In genomic region chr14:90788031-90788430, GRCh38 we compare ENCODE assay signal across 1 cellular context.
TF ChIP-seq lines count a peak whose summit lies in the region.

No MANE protein-coding gene starts in this region.

TF ChIP-seq in K562, 482 proteins besides CTCF, POLR2A, EP300 and RAD21:
- TF ChIP-seq ZNF398 (CRISPR knock-in tag; IDR thresholded peaks at IDR 0.05) (no peak), CHD7 (IDR thresholded peaks at IDR 0.05; ENCODE audit: low read depth, low read length) (no peak), CEBPB (tag; IDR thresholded peaks at IDR 0.05) (0 out of 2 replicates have a peak, but pooled peaks have one; percentile 7), FOXM1 (IDR thresholded peaks at IDR 0.05; ENCODE audit: low read depth) (no peak), FOXM1 (CRISPR knock-in tag; IDR thresholded peaks at IDR 0.05; ENCODE audit: low read depth) (no peak), CEBPG (CRISPR knock-in tag; IDR thresholded peaks at IDR 0.05) (peak; percentile 34; the same call in 1 of the 2 replicates), CEBPG (tag; conservative IDR thresholded peaks at IDR 0.05 in 1 of 2, IDR thresholded peaks at IDR 0.05 in 1 of 2) (no peak), ATF3 (IDR thresholded peaks at IDR 0.05) (peak; percentile 45), ATF3 (CRISPR knock-in tag; conservative IDR thresholded peaks at IDR 0.05) (no peak), SMARCA4 (IDR thresholded peaks at IDR 0.05) (no peak), CHD1 (IDR thresholded peaks at IDR 0.05; ENCODE audit: low read length) (no peak)
